Comparison of ENCODE assay signal across 23 cellular contexts in genomic region chr5:38579105-38579504, GRCh38. TPM values are rescaled to one million over a fixed set of nuclear protein-coding genes. Genes with fewer than 3 reads are reported as not detected.
DNase-seq lines count a peak whose midpoint lies in the region; ATAC-seq and TF ChIP-seq lines count a peak whose summit lies in the region.
"Had no signal": no experiment of that assay in that cellular context is flagged by ENCODE, and none has a peak within 500 bp of the region (broad histone marks: within the 10 kb centered on the region; RNA-seq: fewer than 3 reads in every experiment).

No MANE protein-coding gene starts in this region.

- TF ChIP-seq RAD21 in Ishikawa (IDR thresholded peaks at IDR 0.05; ENCODE audit: low read depth) = no peak

- H3K27ac ChIP-seq in neural progenitor cell = no peak overlapping the region
- H3K27ac ChIP-seq: BLaER1 had no signal

- no peaks in the 10 kb centered on the region for H3K36me3 Mint-ChIP-seq in neural progenitor cell
- H3K36me3 Mint-ChIP-seq: CD14-positive monocyte; CD4-positive, alpha-beta memory T cell; CD4-positive, CD25-positive, alpha-beta regulatory T cell; CD8-positive, alpha-beta memory T cell had no signal

- no peak overlapping the region for H3K4me3 ChIP-seq in neural progenitor cell
- H3K4me3 ChIP-seq: BLaER1, GM12878 had no signal

- H3K36me3 ChIP-seq in neural progenitor cell = no peaks in the 10 kb centered on the region
- H3K36me3 ChIP-seq: BE2C, BLaER1 had no signal

- no peak overlapping the region for H3K9ac ChIP-seq in neural progenitor cell
- H3K9ac ChIP-seq: BLaER1 had no signal

- H3K79me2 ChIP-seq in neural progenitor cell (ENCODE audit: low read depth) = no peaks in the 10 kb centered on the region

- H3K4me2 ChIP-seq in neural progenitor cell = no peak overlapping the region
- H3K4me2 ChIP-seq: BLaER1 had no signal

- intact Hi-C loops in cardiac septum (cut with DNase I) = no loop called here

- peaks cover 15% of the 10 kb centered on the region for H3K4me1 Mint-ChIP-seq in neural progenitor cell

- H2AFZ ChIP-seq in neural progenitor cell (replicated peaks) = no peak overlapping the region

- peak overlapping the region; percentile 46 for H3K27ac Mint-ChIP-seq in neural progenitor cell
- H3K27ac Mint-ChIP-seq: CD14-positive monocyte; CD4-positive, alpha-beta memory T cell; CD4-positive, CD25-positive, alpha-beta regulatory T cell; CD8-positive, alpha-beta memory T cell had no signal

- no peaks in the 10 kb centered on the region for H3K27me3 ChIP-seq in neural progenitor cell
- H3K27me3 ChIP-seq: BE2C, BLaER1 had no signal

- no peaks in the 10 kb centered on the region for H3K4me1 ChIP-seq in neural progenitor cell
- H3K4me1 ChIP-seq: BLaER1 had no signal

- no peak for TF ChIP-seq CTCF in neural progenitor cell (IDR thresholded peaks at IDR 0.05)

- no peaks in the 10 kb centered on the region for H4K20me1 ChIP-seq in neural progenitor cell (ENCODE audit: low read depth)
- H4K20me1 ChIP-seq: BLaER1 had no signal

- peaks cover 5% of the 10 kb centered on the region for H3K27me3 Mint-ChIP-seq in neural progenitor cell (ENCODE audit: insufficient read depth, low read depth)

- DNase-seq in neural progenitor cell (ENCODE audit: low spot score) = no peak
- DNase-seq in cardiac septum (ENCODE audit: low spot score) = no peak
- no peak for DNase-seq in occipital lobe (lab: John Stamatoyannopoulos, UW)
- DNase-seq: 8988T; ACHN; BE2C; C1 segment of cervical spinal cord; CD4-positive, alpha-beta memory T cell; CD4-positive, CD25-positive, alpha-beta regulatory T cell; CD8-positive, alpha-beta memory T cell; COR-L47; DMS 273 treated with DMSO at 0.1 percent for 48 hours; DMS153; DMS53; DMS79; DND-41; EL; GDM1 had no signal

- H3K4me3 Mint-ChIP-seq in neural progenitor cell = no peak overlapping the region
- H3K4me3 Mint-ChIP-seq: CD14-positive monocyte; CD4-positive, alpha-beta memory T cell; CD4-positive, CD25-positive, alpha-beta regulatory T cell; CD8-positive, alpha-beta memory T cell had no signal

- no peaks in the 10 kb centered on the region for H3F3A ChIP-seq in neural progenitor cell (ENCODE audit: low read depth)

- H3K9me3 Mint-ChIP-seq in neural progenitor cell = no peaks in the 10 kb centered on the region
- H3K9me3 Mint-ChIP-seq: CD4-positive, alpha-beta memory T cell; CD8-positive, alpha-beta memory T cell had no signal

- ATAC-seq in HG02571 (IDR thresholded peaks at IDR 0.05; ENCODE audit: unreplicated experiment) = no peak
- ATAC-seq: GM12878 had no signal

- no peak for TF ChIP-seq EP300 in Ishikawa (IDR thresholded peaks at IDR 0.05; ENCODE audit: borderline replicate concordance)

- H3K9me3 ChIP-seq in neural progenitor cell (ENCODE audit: low read depth) = no peaks in the 10 kb centered on the region
- H3K9me3 ChIP-seq: BE2C, BLaER1 had no signal

TF ChIP-seq in Ishikawa, 13 proteins besides CTCF, POLR2A, EP300 and RAD21:
- TF ChIP-seq USF1 (IDR thresholded peaks at IDR 0.05) (0 out of 2 replicates have a peak, but pooled peaks have one; percentile 37), ZBTB7A (IDR thresholded peaks at IDR 0.05; ENCODE audit: low read depth) (no peak)

RNA-seq across cellular contexts. Expression of gene LIFR, which starts 22.7 kb away (rescaled TPM):
- total RNA-seq in neural progenitor cell (ENCODE audit: low replicate concordance) (2.2 TPM in 2 replicates), cardiac septum (30.9 TPM), occipital lobe (83.4 TPM)
- total RNA-seq: CD4-positive, CD25-positive, alpha-beta regulatory T cell; CD8-positive, alpha-beta memory T cell had no signal
